Comparison of ENCODE assay signal across 22 cellular contexts in the genomic region with DNA sequence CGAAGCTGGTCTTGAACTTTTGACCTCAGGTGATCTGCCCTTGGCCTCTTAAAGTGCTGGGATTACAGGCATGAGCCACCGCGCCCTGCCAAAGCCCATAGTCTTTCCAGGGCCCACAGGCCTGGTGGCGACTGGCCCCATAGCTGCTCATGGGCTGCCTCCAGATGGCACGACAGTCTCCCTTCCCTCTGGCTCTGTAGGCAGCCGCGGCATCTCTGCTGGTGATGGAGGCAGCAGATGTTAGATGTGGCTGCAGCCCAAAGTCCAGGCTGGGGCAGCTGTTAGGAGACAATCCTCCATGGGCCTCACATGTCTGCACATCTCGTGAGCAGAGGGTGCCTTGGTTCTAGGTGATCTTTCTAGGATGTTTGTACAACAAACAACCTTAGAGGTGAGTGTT.
DNase-seq lines count a peak whose midpoint lies in the region; ATAC-seq lines count a peak whose summit lies in the region.
"Had no signal": no experiment of that assay in that cellular context is flagged by ENCODE, and none has a peak within 500 bp of the region (broad histone marks: within the 10 kb centered on the region; RNA-seq: fewer than 3 reads in every experiment).

No MANE protein-coding gene starts in this region.

- no peaks in the 10 kb centered on the region for H3K4me1 ChIP-seq in trophoblast cell (ENCODE audit: control insufficient read depth in 1 of 2, insufficient read depth in 2 of 2, low read length in 2 of 2)
- H3K4me1 ChIP-seq: Peyer's patch, SJCRH30 had no signal

- no peak overlapping the region for H3K4ac ChIP-seq in trophoblast cell (ENCODE audit: low read depth, low read length)

- no peak overlapping the region for H3K27ac Mint-ChIP-seq in activated T-cell treated with anti-CD3 and anti-CD28 coated beads, Interleukin-2, amount 50 U/mL, for 72 hours
- H3K27ac Mint-ChIP-seq: CD4-positive, CD25-positive, alpha-beta regulatory T cell; HFFc6; T-cell had no signal

- no peak overlapping the region for H2AFZ ChIP-seq in trophoblast cell (ENCODE audit: insufficient read depth, low read length, poor library complexity)
- H2AFZ ChIP-seq: GM23248 had no signal

- no peak overlapping the region for H2BK12ac ChIP-seq in trophoblast cell (ENCODE audit: low read length)

- H3K36me3 Mint-ChIP-seq in activated T-cell treated with anti-CD3 and anti-CD28 coated beads, Interleukin-2, amount 50 U/mL, for 72 hours (ENCODE audit: insufficient read depth in 2 of 2): no peaks in the 10 kb centered on the region
- H3K36me3 Mint-ChIP-seq: CD4-positive, CD25-positive, alpha-beta regulatory T cell; T-cell had no signal

- H3K14ac ChIP-seq in trophoblast cell (ENCODE audit: low read length): no peak overlapping the region

- no peaks in the 10 kb centered on the region for H3K9me3 ChIP-seq in trophoblast cell (ENCODE audit: insufficient read depth, low read depth, low read length)
- H3K9me3 ChIP-seq: Peyer's patch, SJCRH30 had no signal

- no peak overlapping the region for H3K9ac ChIP-seq in trophoblast cell (ENCODE audit: low read length)
- H3K9ac ChIP-seq: GM23248 had no signal

- no peaks in the 10 kb centered on the region for H3K9me3 Mint-ChIP-seq in activated T-cell treated with anti-CD3 and anti-CD28 coated beads, Interleukin-2, amount 50 U/mL, for 72 hours
- H3K9me3 Mint-ChIP-seq: HFFc6, T-cell had no signal

- H3K4me1 Mint-ChIP-seq in activated T-cell treated with anti-CD3 and anti-CD28 coated beads, Interleukin-2, amount 50 U/mL, for 72 hours (ENCODE audit: low read depth): peaks cover 10% of the 10 kb centered on the region

- peaks cover 10% of the 10 kb centered on the region for H3K27me3 Mint-ChIP-seq in activated T-cell treated with anti-CD3 and anti-CD28 coated beads, Interleukin-2, amount 50 U/mL, for 72 hours (ENCODE audit: low read depth)
- H3K27me3 Mint-ChIP-seq: CD4-positive, CD25-positive, alpha-beta regulatory T cell had no signal

- no peak overlapping the region for H2BK120ac ChIP-seq in trophoblast cell (ENCODE audit: insufficient read depth, low read length, poor library complexity)

- H3K36me3 ChIP-seq in trophoblast cell (ENCODE audit: control insufficient read depth in 1 of 2, insufficient read depth in 2 of 2, low read length in 2 of 2): no peaks in the 10 kb centered on the region
- H3K36me3 ChIP-seq: Peyer's patch, SJCRH30 had no signal

- no CpG with 5 or more reads among the region's 8 CpGs for WGBS in trophoblast cell (ENCODE audit: extremely low coverage, insufficient coverage, insufficient read length)

- H3K18ac ChIP-seq in trophoblast cell (ENCODE audit: low read length): no peak overlapping the region

- no peak overlapping the region for H2AK5ac ChIP-seq in trophoblast cell (ENCODE audit: low read length)

- peaks cover under 1% of the 10 kb centered on the region for H3K79me1 ChIP-seq in trophoblast cell (ENCODE audit: low read length)

- H3K4me2 ChIP-seq in trophoblast cell (ENCODE audit: low read length): no peak overlapping the region

- no peak overlapping the region for H3K4me3 Mint-ChIP-seq in activated T-cell treated with anti-CD3 and anti-CD28 coated beads, Interleukin-2, amount 50 U/mL, for 72 hours
- H3K4me3 Mint-ChIP-seq: HFFc6, T-cell had no signal

- H4K8ac ChIP-seq in trophoblast cell (ENCODE audit: low read depth, low read length): no peak overlapping the region

- no peaks in the 10 kb centered on the region for H3K79me2 ChIP-seq in trophoblast cell (ENCODE audit: control insufficient read depth, insufficient read depth, low read length, poor library complexity)

- ATAC-seq in activated T-cell treated with anti-CD3 and anti-CD28 coated beads, Interleukin-2, amount 50 U/mL, for 72 hours (replicated peaks in 1 of 2): no peak
- ATAC-seq: GM12878, T-cell had no signal

- no peak overlapping the region for H3K27ac ChIP-seq in trophoblast cell (ENCODE audit: low read depth, low read length)
- H3K27ac ChIP-seq: GM23248, HL-60, Peyer's patch, SJCRH30 had no signal

- no peaks in the 10 kb centered on the region for H3K27me3 ChIP-seq in trophoblast cell (ENCODE audit: insufficient read depth, low read length)
- H3K27me3 ChIP-seq: Peyer's patch, SJCRH30 had no signal

- peak; percentile 96 for DNase-seq in DMS 273 (lab: John Stamatoyannopoulos, UW; ENCODE audit: unreplicated experiment)
- DNase-seq in NCI-H1694 (lab: John Stamatoyannopoulos, UW): peak; percentile 38
- peak; percentile 20 for DNase-seq in NCI-H69 (lab: John Stamatoyannopoulos, UW)
- DNase-seq in trophoblast cell: no peak
- no peak for DNase-seq in activated T-cell treated with anti-CD3 and anti-CD28 coated beads, Interleukin-2, amount 50 U/mL, for 72 hours
- DNase-seq in NCI-H1092 treated with DMSO at 0.1 percent for 48 hours (lab: John Stamatoyannopoulos, UW): no peak
- no peak for DNase-seq in 8988T
- DNase-seq: CD4-positive, CD25-positive, alpha-beta regulatory T cell; DMS79 treated with DMSO at 0.1 percent for 48 hours; GM23248; H9; HFFc6; KBM-7; NCI-H1092; NCI-H1436 treated with DMSO at 0.1 percent for 48 hours; NCI-H2081; NCI-H774; Peyer's patch; T-cell had no signal

- no peak overlapping the region for H2BK5ac ChIP-seq in trophoblast cell (ENCODE audit: low read depth, low read length, poor library complexity)

- no peak overlapping the region for H3K23ac ChIP-seq in trophoblast cell (ENCODE audit: low read length)

- H3K4me3 ChIP-seq in trophoblast cell (ENCODE audit: low read depth, low read length): peak overlapping the region; percentile 42
- H3K4me3 ChIP-seq: GM12878, GM23248, Peyer's patch, SJCRH30 had no signal

- no peak overlapping the region for H4K91ac ChIP-seq in trophoblast cell (ENCODE audit: low read depth, low read length)

- no peak overlapping the region for H4K12ac ChIP-seq in trophoblast cell (ENCODE audit: low read depth, low read length)

Comparison
In these comparisons a context has a peak if more than half of its experiments do, and no peak if none do; other contexts are left out.
1. DNase-seq: peak in DMS 273 (single experiment), NCI-H1694 (single experiment) and NCI-H69 (single experiment); none in trophoblast cell (0 of 2), activated T-cell treated with anti-CD3 and anti-CD28 coated beads, Interleukin-2, amount 50 U/mL, for 72 hours (0 of 2), NCI-H1092 treated with DMSO at 0.1 percent for 48 hours (single experiment) and 8988T (single experiment).